In the genomic region with DNA sequence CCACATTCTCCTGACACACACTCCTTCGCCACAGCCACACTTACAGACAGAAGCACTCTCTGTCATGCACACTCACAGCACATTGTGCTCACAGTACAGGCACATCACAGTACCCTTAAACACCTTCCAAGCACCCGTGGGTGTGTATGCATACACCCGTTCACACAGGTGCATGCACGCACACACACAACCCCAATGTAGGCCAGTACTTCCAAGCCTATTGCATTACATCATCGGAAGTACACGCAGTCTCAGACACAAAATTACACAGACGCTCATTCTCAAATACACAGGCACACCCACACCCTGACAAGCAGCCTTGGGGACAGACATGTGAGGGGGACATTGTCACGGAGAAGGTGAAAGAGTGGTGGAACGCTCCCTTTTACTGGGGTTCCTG, we compare ENCODE assay signal across 2 cellular contexts.
TF ChIP-seq lines count a peak whose summit lies in the region.

No MANE protein-coding gene starts in this region.

TF ChIP-seq in HEK293, 187 proteins besides CTCF, POLR2A, EP300 and RAD21:
- TF ChIP-seq ZFHX2 (tag by site-specific recombination; conservative IDR thresholded peaks at IDR 0.05) (peak; percentile 29), SP2 (tag by site-specific recombination; IDR thresholded peaks at IDR 0.05) (no peak)
- TF ChIP-seq, protein P1, sequence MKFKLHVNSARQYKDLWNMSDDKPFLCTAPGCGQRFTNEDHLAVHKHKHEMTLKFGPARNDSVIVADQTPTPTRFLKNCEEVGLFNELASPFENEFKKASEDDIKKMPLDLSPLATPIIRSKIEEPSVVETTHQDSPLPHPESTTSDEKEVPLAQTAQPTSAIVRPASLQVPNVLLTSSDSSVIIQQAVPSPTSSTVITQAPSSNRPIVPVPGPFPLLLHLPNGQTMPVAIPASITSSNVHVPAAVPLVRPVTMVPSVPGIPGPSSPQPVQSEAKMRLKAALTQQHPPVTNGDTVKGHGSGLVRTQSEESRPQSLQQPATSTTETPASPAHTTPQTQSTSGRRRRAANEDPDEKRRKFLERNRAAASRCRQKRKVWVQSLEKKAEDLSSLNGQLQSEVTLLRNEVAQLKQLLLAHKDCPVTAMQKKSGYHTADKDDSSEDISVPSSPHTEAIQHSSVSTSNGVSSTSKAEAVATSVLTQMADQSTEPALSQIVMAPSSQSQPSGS (tag by site-specific recombination; IDR thresholded peaks at IDR 0.05; ENCODE audit: low read depth): peak; percentile 78

TF ChIP-seq in H1, 55 proteins besides CTCF, POLR2A, EP300 and RAD21:
- TF ChIP-seq EZH2 (IDR thresholded peaks at IDR 0.05; ENCODE audit: low read depth, low read length, severe bottlenecking) (peak; percentile 45), ZNF274 (IDR thresholded peaks at IDR 0.05; ENCODE audit: borderline replicate concordance, extremely low read depth, low read length) (no peak), GABPA (IDR thresholded peaks at IDR 0.05; ENCODE audit: borderline replicate concordance, insufficient read depth, low read length) (no peak)
